ENCODE assay signal across 18 cellular contexts in the genomic region with DNA sequence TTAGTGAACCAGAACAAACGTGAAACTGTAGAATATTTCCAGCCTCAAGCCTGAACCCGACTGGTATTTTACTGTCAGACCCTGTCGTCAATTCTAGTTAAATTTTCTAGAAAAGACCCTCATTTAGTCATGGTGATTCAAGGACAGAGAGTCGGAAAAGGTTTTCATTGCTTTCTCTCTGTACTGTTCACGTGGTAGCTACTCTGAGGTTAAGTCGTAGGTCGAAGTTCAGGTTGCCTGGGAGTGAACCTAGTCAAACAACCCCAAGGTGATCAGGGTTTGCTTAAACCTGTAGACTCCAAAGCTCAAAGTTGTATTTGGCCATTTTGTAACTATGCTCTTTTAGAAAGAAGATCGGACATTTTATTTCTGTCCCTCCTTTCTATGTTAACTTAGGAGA.
DNase-seq lines count a peak whose midpoint lies in the region; ATAC-seq, FAIRE-seq and TF ChIP-seq lines count a peak whose summit lies in the region.
"Had no signal": no experiment of that assay in that cellular context is flagged by ENCODE, and none has a peak within 500 bp of the region (broad histone marks: within the 10 kb centered on the region; RNA-seq: fewer than 3 reads in every experiment).

No MANE protein-coding gene starts in this region.

- TF ChIP-seq EP300 in HepG2 (IDR thresholded peaks at IDR 0.05; ENCODE audit: low read depth in 2 of 2, low read length in 2 of 2): peak in 1 of 2 experiments; percentile 44; a peak in 2 of 4 replicates
- no peak for TF ChIP-seq EP300 in HepG2 (CRISPR knock-in tag; IDR thresholded peaks at IDR 0.05; ENCODE audit: borderline replicate concordance)

- TF ChIP-seq RAD21 in HepG2 (CRISPR knock-in tag; IDR thresholded peaks at IDR 0.05): no peak

- BruUV-seq in HepG2 (replicated peaks; lab: Mats Ljungman, UMichigan): no TSS peak

- CTCF ChIA-PET in HepG2 (lab: Yijun Ruan, JAX; ENCODE audit: low intra/inter-chr PET ratio, low total read pairs): no interaction called here

- WGBS in HepG2 (ENCODE audit: low lambda C conversion rate): 3% methylated on average over 8 of the region's 8 CpGs
- 95 to 97% (median 95%) methylated on average over 8 of the region's 8 CpGs for WGBS in psoas muscle, 3 donors

- no peak overlapping the region for H3K9ac ChIP-seq in SK-N-MC (ENCODE audit: insufficient read length)
- H3K9ac ChIP-seq in HepG2 (ENCODE audit: insufficient read depth, low read depth, low read length): 0 out of 2 replicates have a peak overlapping the region, but pooled peaks have one; percentile 1

- peak overlapping the region; percentile 47 for H3K4me2 ChIP-seq in HepG2 (ENCODE audit: low read depth, low read length)

- no peak for TF ChIP-seq CTCF in HepG2 (CRISPR knock-in tag; IDR thresholded peaks at IDR 0.05)
- TF ChIP-seq CTCF in psoas muscle (IDR thresholded peaks at IDR 0.05): no peak

- no peak overlapping the region for H2AFZ ChIP-seq in HepG2 (ENCODE audit: low read length)

- no peaks in the 10 kb centered on the region; a peak in 1 of 5 replicates for H3K27me3 ChIP-seq in HepG2 (ENCODE audit: control insufficient read depth in 1 of 2, insufficient read depth in 2 of 2, low read length in 2 of 2)
- H3K27me3 ChIP-seq in psoas muscle (ENCODE audit: insufficient read depth in 3 of 3, low read length in 2 of 3): no peaks in the 10 kb centered on the region

- H3K9me3 ChIP-seq in SK-N-MC (ENCODE audit: low read depth, low read length) (no peaks in the 10 kb centered on the region; the same call in 1 of the 2 replicates), HepG2 (ENCODE audit: low read length) (no peaks in the 10 kb centered on the region), psoas muscle (no peaks in the 10 kb centered on the region)

- ATAC-seq in HepG2 (peak; percentile 90), psoas muscle (no peak), GM18867 (IDR thresholded peaks at IDR 0.05; ENCODE audit: unreplicated experiment) (no peak)

- no peak overlapping the region for H3K4me3 ChIP-seq in SK-N-MC
- no peak overlapping the region; a peak in 1 of 6 replicates for H3K4me3 ChIP-seq in HepG2 (replicated peaks in 1 of 3; ENCODE audit: insufficient read depth in 1 of 3, low read depth in 2 of 3, low read length in 3 of 3)
- no peak overlapping the region for H3K4me3 ChIP-seq in psoas muscle

- H3K27ac ChIP-seq in SK-N-MC (0 out of 2 replicates have a peak overlapping the region, but pooled peaks have one; percentile 57), HepG2 (ENCODE audit: extremely low read length, insufficient read depth, low read length) (peak overlapping the region; percentile 43), psoas muscle (peak overlapping the region; percentile 23)
- H3K27ac ChIP-seq: C4-2B had no signal

- H3K79me2 ChIP-seq in HepG2 (ENCODE audit: insufficient read depth, low read length): no peaks in the 10 kb centered on the region

- DNase-seq in GM19239 (ENCODE audit: insufficient read length, low spot score) (no peak), SK-N-MC (ENCODE audit: low read depth, low spot score) (no peak), HepG2 (ENCODE audit: low spot score) (peak; percentile 12), psoas muscle (no peak), NCI-H748 (lab: John Stamatoyannopoulos, UW; ENCODE audit: unreplicated experiment) (no peak), NCI-H1092 treated with DMSO at 0.1 percent for 48 hours (lab: John Stamatoyannopoulos, UW) (no peak)
- DNase-seq: CD4-positive, alpha-beta memory T cell; DMS153; DMS79 treated with DMSO at 0.1 percent for 48 hours; EL; HCEC 1CT; HFFc6 had no signal

- intact Hi-C loops in HepG2 (cut with micrococcal nuclease; ENCODE audit: unreplicated experiment): no loop called here
- intact Hi-C loops in psoas muscle (cut with DNase I): no loop called here

- in situ Hi-C loops in HepG2 (cut with HindIII; ENCODE audit: extremely low pct_ligation_motif_present, low pct_unique_long_range_greater_than_20kb): no loop called here

- no peaks in the 10 kb centered on the region for H4K20me1 ChIP-seq in HepG2 (ENCODE audit: insufficient read depth, low read length)

- FAIRE-seq in GM19239 (lab: Jason Lieb, UNC) (peak; percentile 48), HepG2 (lab: Jason Lieb, UNC) (peak; percentile 76)
- FAIRE-seq: A204.1, D721Med, G401.6, GM12892 had no signal

- H3K36me3 ChIP-seq in SK-N-MC (ENCODE audit: insufficient read depth, low read length) (no peaks in the 10 kb centered on the region), HepG2 (replicated peaks in 1 of 2; ENCODE audit: control insufficient read depth in 1 of 2, insufficient read depth in 2 of 2, low read length in 2 of 2) (no peaks in the 10 kb centered on the region), psoas muscle (ENCODE audit: insufficient read depth in 1 of 2, low read depth in 1 of 2) (no peaks in the 10 kb centered on the region)

- peaks cover 27% of the 10 kb centered on the region for H3K4me1 ChIP-seq in HepG2 (ENCODE audit: insufficient read depth, low read length)
- peaks cover 31% of the 10 kb centered on the region for H3K4me1 ChIP-seq in psoas muscle

- POLR2A ChIA-PET in HepG2 (lab: Yijun Ruan, JAX): no interaction called here

- no peak for TF ChIP-seq POLR2A in HepG2 (IDR thresholded peaks at IDR 0.05; ENCODE audit: insufficient read depth in 1 of 2, low read depth in 2 of 2, low read length in 2 of 2)

TF ChIP-seq in HepG2, 621 proteins besides CTCF, POLR2A, EP300 and RAD21 (continues in another document):
- 0 out of 2 replicates have a peak, but pooled peaks have one; percentile 16 for TF ChIP-seq RARA (CRISPR knock-in tag; IDR thresholded peaks at IDR 0.05)
- no peak for TF ChIP-seq ZNF570 (CRISPR knock-in tag; IDR thresholded peaks at IDR 0.05; ENCODE audit: borderline replicate concordance)
- no peak for TF ChIP-seq ZNF264 (CRISPR knock-in tag; IDR thresholded peaks at IDR 0.05)
- no peak for TF ChIP-seq SKI (IDR thresholded peaks at IDR 0.05; ENCODE audit: partially characterized antibody)
- no peak for TF ChIP-seq KLF9 (CRISPR knock-in tag; IDR thresholded peaks at IDR 0.05; ENCODE audit: low read depth)
- TF ChIP-seq RXRA (CRISPR knock-in tag; IDR thresholded peaks at IDR 0.05): no peak
- TF ChIP-seq ZNF496 (CRISPR knock-in tag; IDR thresholded peaks at IDR 0.05; ENCODE audit: insufficient replicate concordance): no peak
- no peak for TF ChIP-seq KAT7 (CRISPR knock-in tag; IDR thresholded peaks at IDR 0.05; ENCODE audit: borderline replicate concordance)
- TF ChIP-seq TSC22D2 (CRISPR knock-in tag; IDR thresholded peaks at IDR 0.05; ENCODE audit: borderline replicate concordance): no peak
- TF ChIP-seq ZSCAN30 (CRISPR knock-in tag; IDR thresholded peaks at IDR 0.05): no peak
- no peak for TF ChIP-seq ZNF234 (CRISPR knock-in tag; conservative IDR thresholded peaks at IDR 0.05)
- TF ChIP-seq ETV6 (CRISPR knock-in tag; conservative IDR thresholded peaks at IDR 0.05): no peak
- TF ChIP-seq FOSL1 (CRISPR knock-in tag; IDR thresholded peaks at IDR 0.05; ENCODE audit: borderline replicate concordance): no peak
- TF ChIP-seq NR2F1 (CRISPR knock-in tag; IDR thresholded peaks at IDR 0.05): peak in 1 of 2 experiments; percentile 28; a peak in 1 of 4 replicates
- no peak for TF ChIP-seq MAFF (IDR thresholded peaks at IDR 0.05; ENCODE audit: low read depth, low read length)
- TF ChIP-seq ZNF253 (CRISPR knock-in tag; IDR thresholded peaks at IDR 0.05; ENCODE audit: borderline replicate concordance): no peak
- 0 out of 2 replicates have a peak, but pooled peaks have one; percentile 10 for TF ChIP-seq ZNF644 (CRISPR knock-in tag; IDR thresholded peaks at IDR 0.05; ENCODE audit: low read depth)
- TF ChIP-seq ZNF607 (CRISPR knock-in tag; IDR thresholded peaks at IDR 0.05; ENCODE audit: borderline replicate concordance): no peak
- TF ChIP-seq E2F5 (CRISPR knock-in tag; conservative IDR thresholded peaks at IDR 0.05): no peak
- no peak for TF ChIP-seq SMAD3 (CRISPR knock-in tag; IDR thresholded peaks at IDR 0.05)
- no peak for TF ChIP-seq MXD1 (CRISPR knock-in tag; IDR thresholded peaks at IDR 0.05)
- TF ChIP-seq ZNF737 (CRISPR knock-in tag; IDR thresholded peaks at IDR 0.05; ENCODE audit: borderline replicate concordance): no peak
- TF ChIP-seq GFI1 (CRISPR knock-in tag; IDR thresholded peaks at IDR 0.05; ENCODE audit: borderline replicate concordance): no peak
- TF ChIP-seq, protein P1, sequence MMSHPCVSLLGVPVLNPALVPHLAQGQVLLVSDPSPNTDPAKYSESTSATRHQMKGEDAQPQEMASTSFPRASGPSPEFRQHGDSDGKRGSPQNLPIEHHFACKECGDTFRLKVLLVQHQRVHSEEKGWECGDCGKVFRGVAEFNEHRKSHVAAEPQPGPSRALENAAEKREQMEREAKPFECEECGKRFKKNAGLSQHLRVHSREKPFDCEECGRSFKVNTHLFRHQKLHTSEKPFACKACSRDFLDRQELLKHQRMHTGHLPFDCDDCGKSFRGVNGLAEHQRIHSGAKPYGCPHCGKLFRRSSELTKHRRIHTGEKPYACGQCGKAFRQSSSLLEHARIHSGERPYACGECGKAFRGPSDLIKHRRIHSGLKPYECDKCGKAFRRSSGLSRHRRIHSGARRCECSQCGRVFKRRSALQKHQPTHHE (CRISPR knock-in tag; IDR thresholded peaks at IDR 0.05; ENCODE audit: borderline replicate concordance): no peak
